1 cellular context compared by ENCODE assay signal in the genomic region with DNA sequence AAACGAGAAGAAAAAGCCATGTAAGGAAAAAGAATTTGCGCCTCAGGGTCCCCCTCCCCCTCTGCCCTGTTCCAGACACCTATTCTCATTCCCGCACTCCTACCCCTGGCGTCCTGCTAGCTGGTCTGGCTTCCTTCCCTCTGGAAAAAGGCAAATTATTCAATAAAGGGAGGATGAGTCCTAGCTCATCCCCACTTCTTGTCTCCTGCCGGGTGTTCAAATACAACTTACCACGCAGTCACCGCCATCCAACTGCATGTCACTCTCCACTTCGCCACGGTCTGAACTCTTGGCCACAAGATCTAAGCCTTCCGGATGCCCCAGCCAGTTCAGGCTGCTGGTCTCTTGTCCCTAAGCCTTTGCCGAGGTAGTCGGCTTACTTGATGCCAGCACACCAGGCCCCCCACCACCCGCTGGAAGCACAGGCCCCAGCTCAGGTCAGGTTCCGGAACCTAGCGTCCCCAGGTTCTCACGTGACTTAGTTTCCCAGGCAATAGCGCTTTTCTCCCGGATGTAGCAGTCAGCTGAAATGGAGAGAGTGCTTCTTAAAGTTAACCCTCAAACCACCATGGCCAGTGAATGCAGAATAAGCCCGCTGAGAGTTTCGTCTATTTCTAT.
TF ChIP-seq lines count a peak whose summit lies in the region.

No MANE protein-coding gene starts in this region.

TF ChIP-seq in K562, 482 proteins besides CTCF, POLR2A, EP300 and RAD21 (continued from another document and continues in another):
- TF ChIP-seq, protein P1, sequence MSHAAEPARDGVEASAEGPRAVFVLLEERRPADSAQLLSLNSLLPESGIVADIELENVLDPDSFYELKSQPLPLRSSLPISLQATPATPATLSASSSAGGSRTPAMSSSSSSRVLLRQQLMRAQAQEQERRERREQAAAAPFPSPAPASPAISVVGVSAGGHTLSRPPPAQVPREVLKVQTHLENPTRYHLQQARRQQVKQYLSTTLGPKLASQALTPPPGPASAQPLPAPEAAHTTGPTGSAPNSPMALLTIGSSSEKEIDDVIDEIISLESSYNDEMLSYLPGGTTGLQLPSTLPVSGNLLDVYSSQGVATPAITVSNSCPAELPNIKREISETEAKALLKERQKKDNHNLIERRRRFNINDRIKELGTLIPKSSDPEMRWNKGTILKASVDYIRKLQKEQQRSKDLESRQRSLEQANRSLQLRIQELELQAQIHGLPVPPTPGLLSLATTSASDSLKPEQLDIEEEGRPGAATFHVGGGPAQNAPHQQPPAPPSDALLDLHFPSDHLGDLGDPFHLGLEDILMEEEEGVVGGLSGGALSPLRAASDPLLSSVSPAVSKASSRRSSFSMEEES (CRISPR knock-in tag; IDR thresholded peaks at IDR 0.05), result peak; percentile 90
- TF ChIP-seq RFX1 (IDR thresholded peaks at IDR 0.05), result peak; percentile 81
- no peak for TF ChIP-seq NBN (IDR thresholded peaks at IDR 0.05; ENCODE audit: low read depth)
- TF ChIP-seq, protein P2, sequence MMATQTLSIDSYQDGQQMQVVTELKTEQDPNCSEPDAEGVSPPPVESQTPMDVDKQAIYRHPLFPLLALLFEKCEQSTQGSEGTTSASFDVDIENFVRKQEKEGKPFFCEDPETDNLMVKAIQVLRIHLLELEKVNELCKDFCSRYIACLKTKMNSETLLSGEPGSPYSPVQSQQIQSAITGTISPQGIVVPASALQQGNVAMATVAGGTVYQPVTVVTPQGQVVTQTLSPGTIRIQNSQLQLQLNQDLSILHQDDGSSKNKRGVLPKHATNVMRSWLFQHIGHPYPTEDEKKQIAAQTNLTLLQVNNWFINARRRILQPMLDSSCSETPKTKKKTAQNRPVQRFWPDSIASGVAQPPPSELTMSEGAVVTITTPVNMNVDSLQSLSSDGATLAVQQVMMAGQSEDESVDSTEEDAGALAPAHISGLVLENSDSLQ (IDR thresholded peaks at IDR 0.05), result no peak
- TF ChIP-seq CHD1 (IDR thresholded peaks at IDR 0.05; ENCODE audit: low read length), result no peak
- peak; percentile 76 for TF ChIP-seq PHF20 (IDR thresholded peaks at IDR 0.05; ENCODE audit: partially characterized antibody)
- no peak for TF ChIP-seq PTBP1 (IDR thresholded peaks at IDR 0.05; ENCODE audit: low read depth, low read length)
- no peak for TF ChIP-seq TAF9B (IDR thresholded peaks at IDR 0.05; ENCODE audit: partially characterized antibody)
- TF ChIP-seq, protein P3, sequence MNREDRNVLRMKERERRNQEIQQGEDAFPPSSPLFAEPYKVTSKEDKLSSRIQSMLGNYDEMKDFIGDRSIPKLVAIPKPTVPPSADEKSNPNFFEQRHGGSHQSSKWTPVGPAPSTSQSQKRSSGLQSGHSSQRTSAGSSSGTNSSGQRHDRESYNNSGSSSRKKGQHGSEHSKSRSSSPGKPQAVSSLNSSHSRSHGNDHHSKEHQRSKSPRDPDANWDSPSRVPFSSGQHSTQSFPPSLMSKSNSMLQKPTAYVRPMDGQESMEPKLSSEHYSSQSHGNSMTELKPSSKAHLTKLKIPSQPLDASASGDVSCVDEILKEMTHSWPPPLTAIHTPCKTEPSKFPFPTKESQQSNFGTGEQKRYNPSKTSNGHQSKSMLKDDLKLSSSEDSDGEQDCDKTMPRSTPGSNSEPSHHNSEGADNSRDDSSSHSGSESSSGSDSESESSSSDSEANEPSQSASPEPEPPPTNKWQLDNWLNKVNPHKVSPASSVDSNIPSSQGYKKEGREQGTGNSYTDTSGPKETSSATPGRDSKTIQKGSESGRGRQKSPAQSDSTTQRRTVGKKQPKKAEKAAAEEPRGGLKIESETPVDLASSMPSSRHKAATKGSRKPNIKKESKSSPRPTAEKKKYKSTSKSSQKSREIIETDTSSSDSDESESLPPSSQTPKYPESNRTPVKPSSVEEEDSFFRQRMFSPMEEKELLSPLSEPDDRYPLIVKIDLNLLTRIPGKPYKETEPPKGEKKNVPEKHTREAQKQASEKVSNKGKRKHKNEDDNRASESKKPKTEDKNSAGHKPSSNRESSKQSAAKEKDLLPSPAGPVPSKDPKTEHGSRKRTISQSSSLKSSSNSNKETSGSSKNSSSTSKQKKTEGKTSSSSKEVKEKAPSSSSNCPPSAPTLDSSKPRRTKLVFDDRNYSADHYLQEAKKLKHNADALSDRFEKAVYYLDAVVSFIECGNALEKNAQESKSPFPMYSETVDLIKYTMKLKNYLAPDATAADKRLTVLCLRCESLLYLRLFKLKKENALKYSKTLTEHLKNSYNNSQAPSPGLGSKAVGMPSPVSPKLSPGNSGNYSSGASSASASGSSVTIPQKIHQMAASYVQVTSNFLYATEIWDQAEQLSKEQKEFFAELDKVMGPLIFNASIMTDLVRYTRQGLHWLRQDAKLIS (CRISPR knock-in tag; IDR thresholded peaks at IDR 0.05), result no peak
- TF ChIP-seq MTA3 (IDR thresholded peaks at IDR 0.05; ENCODE audit: borderline replicate concordance), result no peak
- TF ChIP-seq NEUROD1 (IDR thresholded peaks at IDR 0.05; ENCODE audit: borderline replicate concordance, low read depth, low read length, partially characterized antibody), result no peak
- no peak for TF ChIP-seq MBD2 (IDR thresholded peaks at IDR 0.05; ENCODE audit: borderline replicate concordance, low read depth)
- TF ChIP-seq HOXB6 (CRISPR knock-in tag; IDR thresholded peaks at IDR 0.05; ENCODE audit: borderline replicate concordance), result no peak
- TF ChIP-seq NCOA2 (IDR thresholded peaks at IDR 0.05; ENCODE audit: partially characterized antibody in 2 of 2), result no peak
- TF ChIP-seq, protein P4, sequence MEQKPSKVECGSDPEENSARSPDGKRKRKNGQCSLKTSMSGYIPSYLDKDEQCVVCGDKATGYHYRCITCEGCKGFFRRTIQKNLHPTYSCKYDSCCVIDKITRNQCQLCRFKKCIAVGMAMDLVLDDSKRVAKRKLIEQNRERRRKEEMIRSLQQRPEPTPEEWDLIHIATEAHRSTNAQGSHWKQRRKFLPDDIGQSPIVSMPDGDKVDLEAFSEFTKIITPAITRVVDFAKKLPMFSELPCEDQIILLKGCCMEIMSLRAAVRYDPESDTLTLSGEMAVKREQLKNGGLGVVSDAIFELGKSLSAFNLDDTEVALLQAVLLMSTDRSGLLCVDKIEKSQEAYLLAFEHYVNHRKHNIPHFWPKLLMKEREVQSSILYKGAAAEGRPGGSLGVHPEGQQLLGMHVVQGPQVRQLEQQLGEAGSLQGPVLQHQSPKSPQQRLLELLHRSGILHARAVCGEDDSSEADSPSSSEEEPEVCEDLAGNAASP (IDR thresholded peaks at IDR 0.05), result no peak
- TF ChIP-seq, protein P5, sequence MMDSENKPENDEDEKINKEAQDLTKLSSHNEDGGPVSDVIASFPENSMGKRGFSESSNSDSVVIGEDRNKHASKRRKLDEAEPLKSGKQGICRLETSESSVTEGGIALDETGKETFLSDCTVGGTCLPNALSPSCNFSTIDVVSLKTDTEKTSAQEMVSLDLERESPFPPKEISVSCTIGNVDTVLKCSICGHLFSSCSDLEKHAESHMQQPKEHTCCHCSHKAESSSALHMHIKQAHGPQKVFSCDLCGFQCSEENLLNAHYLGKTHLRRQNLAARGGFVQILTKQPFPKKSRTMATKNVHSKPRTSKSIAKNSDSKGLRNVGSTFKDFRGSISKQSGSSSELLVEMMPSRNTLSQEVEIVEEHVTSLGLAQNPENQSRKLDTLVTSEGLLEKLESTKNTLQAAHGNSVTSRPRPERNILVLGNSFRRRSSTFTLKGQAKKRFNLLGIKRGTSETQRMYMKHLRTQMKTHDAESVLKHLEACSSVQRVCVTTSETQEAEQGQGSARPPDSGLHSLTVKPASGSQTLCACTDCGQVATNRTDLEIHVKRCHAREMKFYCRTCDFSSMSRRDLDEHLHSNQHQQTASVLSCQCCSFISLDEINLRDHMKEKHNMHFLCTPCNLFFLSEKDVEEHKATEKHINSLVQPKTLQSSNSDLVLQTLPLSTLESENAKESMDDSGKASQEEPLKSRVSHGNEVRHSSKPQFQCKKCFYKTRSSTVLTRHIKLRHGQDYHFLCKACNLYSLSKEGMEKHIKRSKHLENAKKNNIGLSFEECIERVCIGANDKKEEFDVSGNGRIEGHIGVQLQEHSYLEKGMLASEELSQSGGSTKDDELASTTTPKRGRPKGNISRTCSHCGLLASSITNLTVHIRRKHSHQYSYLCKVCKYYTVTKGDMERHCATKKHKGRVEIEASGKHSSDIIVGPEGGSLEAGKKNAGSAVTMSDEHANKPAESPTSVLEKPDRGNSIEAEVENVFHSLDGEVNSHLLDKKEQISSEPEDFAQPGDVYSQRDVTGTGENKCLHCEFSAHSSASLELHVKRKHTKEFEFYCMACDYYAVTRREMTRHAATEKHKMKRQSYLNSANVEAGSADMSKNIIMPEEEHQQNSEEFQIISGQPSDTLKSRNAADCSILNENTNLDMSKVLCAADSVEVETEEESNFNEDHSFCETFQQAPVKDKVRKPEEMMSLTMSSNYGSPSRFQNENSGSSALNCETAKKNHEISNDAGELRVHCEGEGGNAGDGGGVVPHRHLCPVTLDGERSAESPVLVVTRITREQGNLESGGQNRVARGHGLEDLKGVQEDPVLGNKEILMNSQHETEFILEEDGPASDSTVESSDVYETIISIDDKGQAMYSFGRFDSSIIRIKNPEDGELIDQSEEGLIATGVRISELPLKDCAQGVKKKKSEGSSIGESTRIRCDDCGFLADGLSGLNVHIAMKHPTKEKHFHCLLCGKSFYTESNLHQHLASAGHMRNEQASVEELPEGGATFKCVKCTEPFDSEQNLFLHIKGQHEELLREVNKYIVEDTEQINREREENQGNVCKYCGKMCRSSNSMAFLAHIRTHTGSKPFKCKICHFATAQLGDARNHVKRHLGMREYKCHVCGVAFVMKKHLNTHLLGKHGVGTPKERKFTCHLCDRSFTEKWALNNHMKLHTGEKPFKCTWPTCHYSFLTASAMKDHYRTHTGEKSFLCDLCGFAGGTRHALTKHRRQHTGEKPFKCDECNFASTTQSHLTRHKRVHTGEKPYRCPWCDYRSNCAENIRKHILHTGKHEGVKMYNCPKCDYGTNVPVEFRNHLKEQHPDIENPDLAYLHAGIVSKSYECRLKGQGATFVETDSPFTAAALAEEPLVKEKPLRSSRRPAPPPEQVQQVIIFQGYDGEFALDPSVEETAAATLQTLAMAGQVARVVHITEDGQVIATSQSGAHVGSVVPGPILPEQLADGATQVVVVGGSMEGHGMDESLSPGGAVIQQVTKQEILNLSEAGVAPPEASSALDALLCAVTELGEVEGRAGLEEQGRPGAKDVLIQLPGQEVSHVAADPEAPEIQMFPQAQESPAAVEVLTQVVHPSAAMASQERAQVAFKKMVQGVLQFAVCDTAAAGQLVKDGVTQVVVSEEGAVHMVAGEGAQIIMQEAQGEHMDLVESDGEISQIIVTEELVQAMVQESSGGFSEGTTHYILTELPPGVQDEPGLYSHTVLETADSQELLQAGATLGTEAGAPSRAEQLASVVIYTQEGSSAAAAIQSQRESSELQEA (IDR thresholded peaks at IDR 0.05; ENCODE audit: low read depth), result no peak
- TF ChIP-seq ZNF311 (CRISPR knock-in tag; IDR thresholded peaks at IDR 0.05), result no peak
- no peak for TF ChIP-seq ZBED1 (IDR thresholded peaks at IDR 0.05)
- 0 out of 2 replicates have a peak, but pooled peaks have one; percentile 15 for TF ChIP-seq C11orf30 (IDR thresholded peaks at IDR 0.05; ENCODE audit: low read depth)
- TF ChIP-seq NCOA1 (IDR thresholded peaks at IDR 0.05; ENCODE audit: low read depth), result no peak
- TF ChIP-seq ZNF197 (CRISPR knock-in tag; IDR thresholded peaks at IDR 0.05; ENCODE audit: low read depth), result no peak
- TF ChIP-seq GABPA (tag; conservative IDR thresholded peaks at IDR 0.05; ENCODE audit: low read depth), result peak; percentile 76
- TF ChIP-seq ESRRA (IDR thresholded peaks at IDR 0.05; ENCODE audit: borderline replicate concordance, low read depth), result no peak
- TF ChIP-seq, protein P6, sequence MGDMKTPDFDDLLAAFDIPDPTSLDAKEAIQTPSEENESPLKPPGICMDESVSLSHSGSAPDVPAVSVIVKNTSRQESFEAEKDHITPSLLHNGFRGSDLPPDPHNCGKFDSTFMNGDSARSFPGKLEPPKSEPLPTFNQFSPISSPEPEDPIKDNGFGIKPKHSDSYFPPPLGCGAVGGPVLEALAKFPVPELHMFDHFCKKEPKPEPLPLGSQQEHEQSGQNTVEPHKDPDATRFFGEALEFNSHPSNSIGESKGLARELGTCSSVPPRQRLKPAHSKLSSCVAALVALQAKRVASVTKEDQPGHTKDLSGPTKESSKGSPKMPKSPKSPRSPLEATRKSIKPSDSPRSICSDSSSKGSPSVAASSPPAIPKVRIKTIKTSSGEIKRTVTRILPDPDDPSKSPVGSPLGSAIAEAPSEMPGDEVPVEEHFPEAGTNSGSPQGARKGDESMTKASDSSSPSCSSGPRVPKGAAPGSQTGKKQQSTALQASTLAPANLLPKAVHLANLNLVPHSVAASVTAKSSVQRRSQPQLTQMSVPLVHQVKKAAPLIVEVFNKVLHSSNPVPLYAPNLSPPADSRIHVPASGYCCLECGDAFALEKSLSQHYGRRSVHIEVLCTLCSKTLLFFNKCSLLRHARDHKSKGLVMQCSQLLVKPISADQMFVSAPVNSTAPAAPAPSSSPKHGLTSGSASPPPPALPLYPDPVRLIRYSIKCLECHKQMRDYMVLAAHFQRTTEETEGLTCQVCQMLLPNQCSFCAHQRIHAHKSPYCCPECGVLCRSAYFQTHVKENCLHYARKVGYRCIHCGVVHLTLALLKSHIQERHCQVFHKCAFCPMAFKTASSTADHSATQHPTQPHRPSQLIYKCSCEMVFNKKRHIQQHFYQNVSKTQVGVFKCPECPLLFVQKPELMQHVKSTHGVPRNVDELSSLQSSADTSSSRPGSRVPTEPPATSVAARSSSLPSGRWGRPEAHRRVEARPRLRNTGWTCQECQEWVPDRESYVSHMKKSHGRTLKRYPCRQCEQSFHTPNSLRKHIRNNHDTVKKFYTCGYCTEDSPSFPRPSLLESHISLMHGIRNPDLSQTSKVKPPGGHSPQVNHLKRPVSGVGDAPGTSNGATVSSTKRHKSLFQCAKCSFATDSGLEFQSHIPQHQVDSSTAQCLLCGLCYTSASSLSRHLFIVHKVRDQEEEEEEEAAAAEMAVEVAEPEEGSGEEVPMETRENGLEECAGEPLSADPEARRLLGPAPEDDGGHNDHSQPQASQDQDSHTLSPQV (IDR thresholded peaks at IDR 0.05), result no peak
- TF ChIP-seq BACH1 (tag; IDR thresholded peaks at IDR 0.05), result no peak
- no peak for TF ChIP-seq FOSL1 (tag; conservative IDR thresholded peaks at IDR 0.05)
- TF ChIP-seq, protein P7, sequence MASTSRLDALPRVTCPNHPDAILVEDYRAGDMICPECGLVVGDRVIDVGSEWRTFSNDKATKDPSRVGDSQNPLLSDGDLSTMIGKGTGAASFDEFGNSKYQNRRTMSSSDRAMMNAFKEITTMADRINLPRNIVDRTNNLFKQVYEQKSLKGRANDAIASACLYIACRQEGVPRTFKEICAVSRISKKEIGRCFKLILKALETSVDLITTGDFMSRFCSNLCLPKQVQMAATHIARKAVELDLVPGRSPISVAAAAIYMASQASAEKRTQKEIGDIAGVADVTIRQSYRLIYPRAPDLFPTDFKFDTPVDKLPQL (IDR thresholded peaks at IDR 0.05; ENCODE audit: extremely low read depth, insufficient read length), result no peak
- TF ChIP-seq RBFOX2 (IDR thresholded peaks at IDR 0.05; ENCODE audit: low read depth, low read length), result peak; percentile 46; the same call in 1 of the 2 replicates
- TF ChIP-seq RAD51 (IDR thresholded peaks at IDR 0.05; ENCODE audit: borderline replicate concordance, low read depth), result peak; percentile 72; the same call in 1 of the 2 replicates
- TF ChIP-seq, protein P8, sequence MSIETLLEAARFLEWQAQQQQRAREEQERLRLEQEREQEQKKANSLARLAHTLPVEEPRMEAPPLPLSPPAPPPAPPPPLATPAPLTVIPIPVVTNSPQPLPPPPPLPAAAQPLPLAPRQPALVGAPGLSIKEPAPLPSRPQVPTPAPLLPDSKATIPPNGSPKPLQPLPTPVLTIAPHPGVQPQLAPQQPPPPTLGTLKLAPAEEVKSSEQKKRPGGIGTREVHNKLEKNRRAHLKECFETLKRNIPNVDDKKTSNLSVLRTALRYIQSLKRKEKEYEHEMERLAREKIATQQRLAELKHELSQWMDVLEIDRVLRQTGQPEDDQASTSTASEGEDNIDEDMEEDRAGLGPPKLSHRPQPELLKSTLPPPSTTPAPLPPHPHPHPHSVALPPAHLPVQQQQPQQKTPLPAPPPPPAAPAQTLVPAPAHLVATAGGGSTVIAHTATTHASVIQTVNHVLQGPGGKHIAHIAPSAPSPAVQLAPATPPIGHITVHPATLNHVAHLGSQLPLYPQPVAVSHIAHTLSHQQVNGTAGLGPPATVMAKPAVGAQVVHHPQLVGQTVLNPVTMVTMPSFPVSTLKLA (conservative IDR thresholded peaks at IDR 0.05), result peak; percentile 18 to 41; a peak in 1 of 4 replicates
